In genomic region chr1:111602974-111603373, GRCh38 we compare ENCODE assay signal across 10 cellular contexts. TPM values are rescaled to one million over a fixed set of nuclear protein-coding genes. Genes with fewer than 3 reads are reported as not detected.
DNase-seq lines count a peak whose midpoint lies in the region; ATAC-seq and TF ChIP-seq lines count a peak whose summit lies in the region.
"Had no signal": no experiment of that assay in that cellular context is flagged by ENCODE, and none has a peak within 500 bp of the region (broad histone marks: within the 10 kb centered on the region; RNA-seq: fewer than 3 reads in every experiment).

No MANE protein-coding gene starts in this region.

- H3F3A ChIP-seq in DOHH2 (ENCODE audit: control insufficient read depth, insufficient read depth): no peaks in the 10 kb centered on the region; the same call in 1 of the 2 replicates

- H3K36me3 ChIP-seq in DOHH2 (ENCODE audit: control insufficient read depth, low read length): no peaks in the 10 kb centered on the region
- H3K36me3 ChIP-seq in KMS-11 (ENCODE audit: insufficient read depth): no peaks in the 10 kb centered on the region

- H3K4me1 Mint-ChIP-seq in activated naive CD4-positive, alpha-beta T cell treated with anti-CD3 and anti-CD28 coated beads for 36 hours (ENCODE audit: low read depth): peaks cover 86% of the 10 kb centered on the region
- H3K4me1 Mint-ChIP-seq: mesothelial cell of epicardium had no signal

- H3K27ac Mint-ChIP-seq in activated naive CD4-positive, alpha-beta T cell treated with anti-CD3 and anti-CD28 coated beads for 36 hours: peak overlapping the region; percentile 92
- H3K27ac Mint-ChIP-seq: mesothelial cell of epicardium had no signal

- H4K20me1 ChIP-seq in DOHH2 (ENCODE audit: control insufficient read depth, insufficient read depth, low read depth, low read length) (no peaks in the 10 kb centered on the region), KMS-11 (ENCODE audit: insufficient read depth) (no peaks in the 10 kb centered on the region)

- TF ChIP-seq CTCF in DOHH2 (IDR thresholded peaks at IDR 0.05; ENCODE audit: low read depth, low read length, poor library complexity, severe bottlenecking): no peak
- TF ChIP-seq CTCF in KMS-11 (conservative IDR thresholded peaks at IDR 0.05; ENCODE audit: low read depth, low read length): no peak

- peaks cover 4% of the 10 kb centered on the region for H3K9me3 Mint-ChIP-seq in activated naive CD4-positive, alpha-beta T cell treated with anti-CD3 and anti-CD28 coated beads for 36 hours
- H3K9me3 Mint-ChIP-seq: mesothelial cell of epicardium had no signal

- H2AFZ ChIP-seq in KMS-11 (ENCODE audit: low read depth): no peak overlapping the region

- H3K4me3 ChIP-seq in DOHH2 (ENCODE audit: low read length) (peak overlapping the region; percentile 53), KMS-11 (IDR thresholded peaks at IDR 0.05; ENCODE audit: insufficient read depth, low read depth, low read length) (no peak overlapping the region)

- H3K79me2 ChIP-seq in DOHH2 (ENCODE audit: control insufficient read depth, low read length) (no peaks in the 10 kb centered on the region), KMS-11 (ENCODE audit: insufficient read depth, low read depth) (no peaks in the 10 kb centered on the region)

- H3K4me1 ChIP-seq in DOHH2 (ENCODE audit: control insufficient read depth, low read length): peaks cover 83% of the 10 kb centered on the region
- H3K4me1 ChIP-seq in KMS-11 (ENCODE audit: low read depth, poor library complexity, severe bottlenecking): peaks cover 86% of the 10 kb centered on the region

- peak overlapping the region; percentile 70 for H3K27ac ChIP-seq in DOHH2 (ENCODE audit: low read depth, low read length)
- H3K27ac ChIP-seq in KMS-11: peak overlapping the region; percentile 93

- DNase-seq in activated naive CD4-positive, alpha-beta T cell treated with anti-CD3 and anti-CD28 coated beads for 36 hours: peak; percentile 84
- DNase-seq in stimulated activated CD4-positive, alpha-beta T cell treated with anti-CD3 and anti-CD28 coated beads, Interleukin-1b, Interleukin-23, amount 100 ng/mL, for 48 hours: peak; percentile 66
- DNase-seq in NK-92 (lab: John Stamatoyannopoulos, UW; ENCODE audit: unreplicated experiment) (no peak), hippocampal formation (lab: John Stamatoyannopoulos, UW) (no peak)
- DNase-seq: GDM1, KG1 had no signal

- no peak for ATAC-seq in HG03095 (IDR thresholded peaks at IDR 0.05; ENCODE audit: unreplicated experiment)

- peak overlapping the region; percentile 45; the same call in 1 of the 2 replicates for H3K9ac ChIP-seq in KMS-11

- intact Hi-C loops in activated naive CD4-positive, alpha-beta T cell treated with anti-CD3 and anti-CD28 coated beads for 36 hours (cut with micrococcal nuclease): loop anchor here (1.0 to 10.0 kb wide), 4 partner anchors 11 to 968 kb away; no protein-coding TSS in a partner anchor

- peak overlapping the region; percentile 60 for H3K4me3 Mint-ChIP-seq in activated naive CD4-positive, alpha-beta T cell treated with anti-CD3 and anti-CD28 coated beads for 36 hours
- H3K4me3 Mint-ChIP-seq: mesothelial cell of epicardium had no signal

- H3K4me2 ChIP-seq in DOHH2 (ENCODE audit: low read length): peak overlapping the region; percentile 63
- peak overlapping the region; percentile 69 for H3K4me2 ChIP-seq in KMS-11

- CTCF ChIA-PET in activated naive CD4-positive, alpha-beta T cell treated with anti-CD3 and anti-CD28 coated beads for 36 hours (lab: Charles Lee): interaction anchor here (1.0 to 7.0 kb wide), 6 partner anchors 9 to 95 kb away, joined by 3 to 45 read pairs (median 5); partner anchors contain the start of gene RAP1A

- no peaks in the 10 kb centered on the region for H3K9me3 ChIP-seq in DOHH2 (ENCODE audit: control insufficient read depth, insufficient read depth, low read length)

- H3K36me3 Mint-ChIP-seq in activated naive CD4-positive, alpha-beta T cell treated with anti-CD3 and anti-CD28 coated beads for 36 hours (ENCODE audit: low read depth): no peaks in the 10 kb centered on the region
- H3K36me3 Mint-ChIP-seq: mesothelial cell of epicardium had no signal

- no peaks in the 10 kb centered on the region for H3K27me3 ChIP-seq in DOHH2 (ENCODE audit: control insufficient read depth, low read length)
- H3K27me3 ChIP-seq in KMS-11 (ENCODE audit: insufficient read depth, low read depth): no peaks in the 10 kb centered on the region

- H3K9me2 ChIP-seq in DOHH2 (replicated peaks; ENCODE audit: control insufficient read depth, low read length): no peaks in the 10 kb centered on the region

- no peaks in the 10 kb centered on the region for H3K27me3 Mint-ChIP-seq in activated naive CD4-positive, alpha-beta T cell treated with anti-CD3 and anti-CD28 coated beads for 36 hours (ENCODE audit: low read depth)

RNA-seq across cellular contexts. Expression of gene RAP1A, which starts 16.6 kb away (rescaled TPM):
- total RNA-seq in activated naive CD4-positive, alpha-beta T cell treated with anti-CD3 and anti-CD28 coated beads for 36 hours: 100 to 1,000 TPM; 152 to 155 TPM

Comparison
In these comparisons a context has a peak if more than half of its experiments do, and no peak if none do; other contexts are left out.
1. DNase-seq: peak in activated naive CD4-positive, alpha-beta T cell treated with anti-CD3 and anti-CD28 coated beads for 36 hours (single experiment) and stimulated activated CD4-positive, alpha-beta T cell treated with anti-CD3 and anti-CD28 coated beads, Interleukin-1b, Interleukin-23, amount 100 ng/mL, for 48 hours (single experiment); none in NK-92 (single experiment) and hippocampal formation (0 of 2).